Comparison of ENCODE assay signal across 13 cellular contexts in the genomic region with DNA sequence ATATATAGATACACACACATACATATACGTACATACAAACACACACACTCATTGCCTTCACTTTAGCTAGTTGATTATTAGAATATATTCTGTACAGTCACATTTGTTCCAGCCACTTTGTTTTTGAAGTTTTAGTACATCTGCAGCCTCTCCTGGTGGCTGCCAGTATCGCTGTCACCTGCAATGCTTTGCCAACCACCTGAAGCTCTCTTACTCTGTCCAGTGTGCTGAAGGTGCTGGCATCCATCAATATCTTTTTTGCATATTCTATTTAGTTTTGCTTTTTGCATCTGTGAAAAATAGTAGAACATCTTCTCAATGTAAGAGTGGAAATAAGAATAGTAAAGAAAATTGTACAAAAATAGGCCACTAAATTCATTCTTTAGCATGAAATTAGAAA.
"Had no signal": no experiment of that assay in that cellular context is flagged by ENCODE, and none has a peak within 500 bp of the region (broad histone marks: within the 10 kb centered on the region; RNA-seq: fewer than 3 reads in every experiment).

No MANE protein-coding gene starts in this region.

- ATAC-seq: activated CD8-positive, alpha-beta T cell treated with anti-CD3 and anti-CD28 coated beads for 36 hours; gastroesophageal sphincter had no signal

- H3K27ac Mint-ChIP-seq: activated CD8-positive, alpha-beta T cell treated with anti-CD3 and anti-CD28 coated beads for 36 hours; activated naive CD4-positive, alpha-beta T cell treated with anti-CD3 and anti-CD28 coated beads for 36 hours had no signal

- H3K27me3 Mint-ChIP-seq: activated CD8-positive, alpha-beta T cell treated with anti-CD3 and anti-CD28 coated beads for 36 hours; naive B cell had no signal

- H3K4me3 ChIP-seq: cardiac muscle cell, gastroesophageal sphincter, lung, skin epidermis, tibial artery, uterus had no signal

- H3K4me3 Mint-ChIP-seq: activated CD8-positive, alpha-beta T cell treated with anti-CD3 and anti-CD28 coated beads for 36 hours; activated naive CD4-positive, alpha-beta T cell treated with anti-CD3 and anti-CD28 coated beads for 36 hours; naive B cell had no signal

- DNase-seq: activated CD4-positive, alpha-beta T cell treated with anti-CD3 and anti-CD28 coated beads for 4 hours; activated CD8-positive, alpha-beta memory T cell treated with anti-CD3 and anti-CD28 coated beads, Interleukin-2, amount 50 U/mL, for 48 hours; activated CD8-positive, alpha-beta T cell treated with anti-CD3 and anti-CD28 coated beads for 36 hours; activated naive CD4-positive, alpha-beta T cell treated with anti-CD3 and anti-CD28 coated beads for 36 hours; naive B cell; T-helper 9 cell; tibial artery; uterus; WERI-Rb-1 had no signal
